ENCODE assay signal across 11 cellular contexts in genomic region chr19:41588497-41589209, GRCh38. TPM values are rescaled to one million over a fixed set of nuclear protein-coding genes. Genes with fewer than 3 reads are reported as not detected.
DNase-seq lines count a peak whose midpoint lies in the region; ATAC-seq and TF ChIP-seq lines count a peak whose summit lies in the region.
"Had no signal": no experiment of that assay in that cellular context is flagged by ENCODE, and none has a peak within 500 bp of the region (broad histone marks: within the 10 kb centered on the region; RNA-seq: fewer than 3 reads in every experiment).

No MANE protein-coding gene starts in this region.

- TF ChIP-seq CTCF in OCI-LY7 (conservative IDR thresholded peaks at IDR 0.05; ENCODE audit: low read length): no peak

- CTCF ChIA-PET in OCI-LY7 (lab: Charles Lee; ENCODE audit: unreplicated experiment): no interaction called here

- DNase-seq in activated CD4-positive, alpha-beta T cell treated with anti-CD3 and anti-CD28 coated beads for 48 hours: peak; percentile 50
- no peak for DNase-seq in activated CD4-positive, alpha-beta T cell treated with anti-CD3 and anti-CD28 coated beads, Interleukin-2, amount 50 U/mL, for 4 hours
- peak; percentile 28 for DNase-seq in OCI-LY7 (ENCODE audit: low spot score)
- DNase-seq in ecto neural progenitor cell (ENCODE audit: low spot score): peak; percentile 15
- DNase-seq in renal cortical epithelial cell (ENCODE audit: low read depth): peak; percentile 22
- DNase-seq in GF-D8 (lab: John Stamatoyannopoulos, UW): no peak
- no peak for DNase-seq in occipital lobe (lab: John Stamatoyannopoulos, UW)
- DNase-seq: NCI-H187, upper lobe of right lung had no signal

- H3K9me2 ChIP-seq in OCI-LY7 (ENCODE audit: insufficient read depth, low read length): no peaks in the 10 kb centered on the region

- H3K4me2 ChIP-seq in OCI-LY7 (ENCODE audit: low read length): no peak overlapping the region

- no peak overlapping the region for H2AFZ ChIP-seq in OCI-LY7 (ENCODE audit: low read length)

- no peak overlapping the region for H3K27ac ChIP-seq in OCI-LY7 (ENCODE audit: low read depth, low read length, poor library complexity, severe bottlenecking)
- H3K27ac ChIP-seq: upper lobe of right lung had no signal

- peaks cover 2% of the 10 kb centered on the region for H3K36me3 ChIP-seq in OCI-LY7 (ENCODE audit: insufficient read depth, low read length)
- H3K36me3 ChIP-seq: upper lobe of right lung had no signal

- no TSS peak for BruUV-seq in OCI-LY7 (replicated peaks; lab: Mats Ljungman, UMichigan)

- no peaks in the 10 kb centered on the region for H3K79me2 ChIP-seq in OCI-LY7 (ENCODE audit: insufficient read depth, low read depth, low read length)

- H3K9me3 ChIP-seq in OCI-LY7 (ENCODE audit: low read length): no peaks in the 10 kb centered on the region
- H3K9me3 ChIP-seq: upper lobe of right lung had no signal

- POLR2A ChIA-PET in OCI-LY7 (lab: Charles Lee): no interaction called here

- ATAC-seq in HG02970 (IDR thresholded peaks at IDR 0.05; ENCODE audit: low FRiP score, unreplicated experiment): no peak
- ATAC-seq: upper lobe of right lung had no signal

- no peaks in the 10 kb centered on the region for H3K4me1 ChIP-seq in OCI-LY7 (ENCODE audit: insufficient read depth, low read length, poor library complexity, severe bottlenecking)
- H3K4me1 ChIP-seq: upper lobe of right lung had no signal

- intact Hi-C loops in OCI-LY7 (cut with micrococcal nuclease; ENCODE audit: unreplicated experiment): no loop called here

- H4K20me1 ChIP-seq in OCI-LY7 (ENCODE audit: insufficient read depth, low read length): no peaks in the 10 kb centered on the region

- no peak overlapping the region for H3K4me3 ChIP-seq in OCI-LY7 (ENCODE audit: low read depth, low read length, poor library complexity, severe bottlenecking)
- H3K4me3 ChIP-seq: lung, upper lobe of right lung had no signal

RNA-seq across cellular contexts. Expression of gene CEACAM21, which starts 12.7 kb away (rescaled TPM):
- 25.9 and 40.8 TPM in 2 replicates for total RNA-seq in OCI-LY7 (2014; rRNA removed; shearing (Covaris generic))
- total RNA-seq in OCI-LY7 (2022) (52.5 and 56.0 TPM in 2 replicates), renal cortical epithelial cell (not detected in 2 replicates), occipital lobe (1.6 TPM)

RNA-seq across cellular contexts. Expression of gene CEACAM4, which starts 38.2 kb away (rescaled TPM):
- total RNA-seq in OCI-LY7 (2014; rRNA removed; shearing (Covaris generic)): not detected in 2 replicates
- total RNA-seq in OCI-LY7 (2022) (not detected in 2 replicates), renal cortical epithelial cell (not detected in 2 replicates), occipital lobe (not detected)

Comparison
In these comparisons a context has a peak if more than half of its experiments do, and no peak if none do; other contexts are left out.
1. DNase-seq: peak in activated CD4-positive, alpha-beta T cell treated with anti-CD3 and anti-CD28 coated beads for 48 hours (single experiment), OCI-LY7 (single experiment), ecto neural progenitor cell (single experiment) and renal cortical epithelial cell (single experiment); none in activated CD4-positive, alpha-beta T cell treated with anti-CD3 and anti-CD28 coated beads, Interleukin-2, amount 50 U/mL, for 4 hours (0 of 2), GF-D8 (single experiment) and occipital lobe (single experiment).
2. RNA of gene CEACAM21, which starts 12.7 kb away (total RNA-seq): 25.9 to 56.0 TPM in OCI-LY7; 1.6 TPM in occipital lobe (single experiment) and not detected in renal cortical epithelial cell; every median in the first group is over 10 times any median in the second.